Comparison of ENCODE assay signal across 1 cellular context in the genomic region with DNA sequence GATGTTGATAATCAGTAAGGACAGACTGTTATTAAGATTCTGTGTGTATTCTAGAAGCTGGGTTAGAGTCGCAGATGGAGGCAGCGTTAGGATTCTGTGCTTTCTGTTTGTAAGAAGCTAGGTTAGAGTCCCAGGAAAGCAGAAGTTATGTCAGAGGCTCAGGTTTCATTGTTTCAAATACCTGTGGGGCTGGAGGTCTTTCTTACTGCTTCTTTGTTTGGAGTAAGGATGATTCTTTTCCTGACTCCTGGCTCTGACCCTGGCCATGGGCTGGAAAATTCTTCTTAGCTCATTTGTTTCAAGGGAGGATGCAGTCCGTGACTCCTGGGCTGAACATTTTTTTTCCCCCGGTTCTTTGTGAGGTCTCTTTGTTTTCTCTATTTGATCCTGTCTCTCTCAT.
TF ChIP-seq lines count a peak whose summit lies in the region.

No MANE protein-coding gene starts in this region.

TF ChIP-seq in WTC11, 78 proteins besides CTCF, POLR2A, EP300 and RAD21 (continued from another document):
- TF ChIP-seq, protein P1, sequence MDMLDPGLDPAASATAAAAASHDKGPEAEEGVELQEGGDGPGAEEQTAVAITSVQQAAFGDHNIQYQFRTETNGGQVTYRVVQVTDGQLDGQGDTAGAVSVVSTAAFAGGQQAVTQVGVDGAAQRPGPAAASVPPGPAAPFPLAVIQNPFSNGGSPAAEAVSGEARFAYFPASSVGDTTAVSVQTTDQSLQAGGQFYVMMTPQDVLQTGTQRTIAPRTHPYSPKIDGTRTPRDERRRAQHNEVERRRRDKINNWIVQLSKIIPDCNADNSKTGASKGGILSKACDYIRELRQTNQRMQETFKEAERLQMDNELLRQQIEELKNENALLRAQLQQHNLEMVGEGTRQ (CRISPR knock-in tag; IDR thresholded peaks at IDR 0.05), result no peak
- no peak for TF ChIP-seq ZNF512 (CRISPR knock-in tag; IDR thresholded peaks at IDR 0.05; ENCODE audit: borderline replicate concordance)
